ENCODE assay signal across 13 cellular contexts in genomic region chr5:128943100-128943499, GRCh38. TPM values are rescaled to one million over a fixed set of nuclear protein-coding genes. Genes with fewer than 3 reads are reported as not detected.
"Had no signal": no experiment of that assay in that cellular context is flagged by ENCODE, and none has a peak within 500 bp of the region (broad histone marks: within the 10 kb centered on the region; RNA-seq: fewer than 3 reads in every experiment).

No MANE protein-coding gene starts in this region.

RNA-seq across cellular contexts. Expression of gene SLC27A6, which starts 22.2 kb away (rescaled TPM):
- total RNA-seq: activated B cell treated with CpG ODN at 0.5 μM for 24 hours; activated CD4-positive, alpha-beta memory T cell treated with anti-CD3 and anti-CD28 coated beads for 36 hours; activated CD4-positive, alpha-beta memory T cell treated with anti-CD3 and anti-CD28 coated beads, Interleukin-2, amount 10 ng/mL, durations not matched to agents 7 days and 5 days; activated CD4-positive, alpha-beta T cell treated with anti-CD3 and anti-CD28 coated beads for 36 hours; activated CD4-positive, alpha-beta T cell treated with anti-CD3 and anti-CD28 coated beads, Interleukin-2, amount 10 ng/mL, durations not matched to agents 24 days and 14 days; activated CD4-positive, alpha-beta T cell treated with anti-CD3 and anti-CD28 coated beads, Interleukin-2, amount 10 ng/mL, durations not matched to agents 7 days and 5 days; activated CD8-positive, alpha-beta memory T cell treated with anti-CD3 and anti-CD28 coated beads for 36 hours; activated CD8-positive, alpha-beta memory T cell treated with anti-CD3 and anti-CD28 coated beads, Interleukin-2, amount 10 ng/mL, durations not matched to agents 7 days and 5 days; activated CD8-positive, alpha-beta T cell treated with anti-CD3 and anti-CD28 coated beads for 36 hours; activated CD8-positive, alpha-beta T cell treated with anti-CD3 and anti-CD28 coated beads, Interleukin-2, amount 10 ng/mL, durations not matched to agents 7 days and 5 days; T-helper 1 cell treated with Interleukin-12 subunit alpha and Interleukin-12 subunit beta and Interleukin-4 antibody, amounts not matched to agents 30 ng/mL and 1 ng/mL, for 36 hours; T-helper 17 cell; T-helper 2 cell treated with Interferon-gamma antibody and Interleukin-4, amounts not matched to agents 100 ng/mL and 5 ng/mL, for 36 hours had no signal
